ENCODE assay signal across 9 cellular contexts in genomic region chr3:185207931-185208746, GRCh38. TPM values are rescaled to one million over a fixed set of nuclear protein-coding genes. Genes with fewer than 3 reads are reported as not detected.
DNase-seq lines count a peak whose midpoint lies in the region; ATAC-seq and TF ChIP-seq lines count a peak whose summit lies in the region.
"Had no signal": no experiment of that assay in that cellular context is flagged by ENCODE, and none has a peak within 500 bp of the region (broad histone marks: within the 10 kb centered on the region; RNA-seq: fewer than 3 reads in every experiment).

No MANE protein-coding gene starts in this region.

- H3K27ac Mint-ChIP-seq in activated CD4-positive, alpha-beta memory T cell treated with anti-CD3 and anti-CD28 coated beads for 36 hours, result no peak overlapping the region
- no peak overlapping the region for H3K27ac Mint-ChIP-seq in activated CD4-positive, alpha-beta memory T cell treated with anti-CD3 and anti-CD28 coated beads, Interleukin-2, amount 10 ng/mL, durations not matched to agents 7 days and 5 days
- no peak overlapping the region for H3K27ac Mint-ChIP-seq in neural progenitor cell

- H3K36me3 ChIP-seq in neural progenitor cell (no peaks in the 10 kb centered on the region), H7 (replicated peaks; ENCODE audit: control insufficient read depth, insufficient read depth, low read length) (no peaks in the 10 kb centered on the region)

- no peaks in the 10 kb centered on the region for H3K36me3 Mint-ChIP-seq in activated CD4-positive, alpha-beta memory T cell treated with anti-CD3 and anti-CD28 coated beads for 36 hours
- no peaks in the 10 kb centered on the region for H3K36me3 Mint-ChIP-seq in activated CD4-positive, alpha-beta memory T cell treated with anti-CD3 and anti-CD28 coated beads, Interleukin-2, amount 10 ng/mL, durations not matched to agents 7 days and 5 days (ENCODE audit: low read depth)
- no peaks in the 10 kb centered on the region for H3K36me3 Mint-ChIP-seq in neural progenitor cell

- H3K4me1 Mint-ChIP-seq in activated CD4-positive, alpha-beta memory T cell treated with anti-CD3 and anti-CD28 coated beads for 36 hours (ENCODE audit: low read depth), result peaks cover 4% of the 10 kb centered on the region
- H3K4me1 Mint-ChIP-seq in activated CD4-positive, alpha-beta memory T cell treated with anti-CD3 and anti-CD28 coated beads, Interleukin-2, amount 10 ng/mL, durations not matched to agents 7 days and 5 days, result peaks cover 10% of the 10 kb centered on the region
- peaks cover 13% of the 10 kb centered on the region for H3K4me1 Mint-ChIP-seq in neural progenitor cell

- H3K9ac ChIP-seq in neural progenitor cell, result no peak overlapping the region

- H3K27me3 Mint-ChIP-seq in activated CD4-positive, alpha-beta memory T cell treated with anti-CD3 and anti-CD28 coated beads for 36 hours, result no peaks in the 10 kb centered on the region
- H3K27me3 Mint-ChIP-seq in activated CD4-positive, alpha-beta memory T cell treated with anti-CD3 and anti-CD28 coated beads, Interleukin-2, amount 10 ng/mL, durations not matched to agents 7 days and 5 days, result no peaks in the 10 kb centered on the region
- peaks cover 3% of the 10 kb centered on the region for H3K27me3 Mint-ChIP-seq in neural progenitor cell (ENCODE audit: insufficient read depth, low read depth)

- H3F3A ChIP-seq in neural progenitor cell (ENCODE audit: low read depth), result peaks cover 3% of the 10 kb centered on the region

- H3K27ac ChIP-seq in neural progenitor cell, result no peak overlapping the region
- H3K27ac ChIP-seq: hepatocyte had no signal

- peak; percentile 41 for DNase-seq in activated CD4-positive, alpha-beta memory T cell treated with anti-CD3 and anti-CD28 coated beads for 36 hours
- DNase-seq in activated CD4-positive, alpha-beta memory T cell treated with anti-CD3 and anti-CD28 coated beads, Interleukin-2, amount 10 ng/mL, durations not matched to agents 7 days and 5 days, result no peak
- DNase-seq in MV-4-11 (lab: John Stamatoyannopoulos, UW) (peak; percentile 22), neural progenitor cell (ENCODE audit: low spot score) (peak; percentile 35), H7 (no peak), NCI-H1694 treated with DMSO at 0.1 percent for 48 hours (lab: John Stamatoyannopoulos, UW) (no peak), NCI-H2227 (lab: John Stamatoyannopoulos, UW; ENCODE audit: unreplicated experiment) (no peak)

- POLR2A ChIA-PET in activated CD4-positive, alpha-beta memory T cell treated with anti-CD3 and anti-CD28 coated beads for 36 hours (lab: Charles Lee), result no interaction called here
- POLR2A ChIA-PET in activated CD4-positive, alpha-beta memory T cell treated with anti-CD3 and anti-CD28 coated beads, Interleukin-2, amount 10 ng/mL, durations not matched to agents 7 days and 5 days (lab: Charles Lee), result no interaction called here

- no peaks in the 10 kb centered on the region for H4K20me1 ChIP-seq in neural progenitor cell (ENCODE audit: low read depth)

- peak overlapping the region; percentile 22 for H3K4me2 ChIP-seq in neural progenitor cell
- H3K4me2 ChIP-seq: hepatocyte had no signal

- H3K4me1 ChIP-seq in neural progenitor cell, result peaks cover 25% of the 10 kb centered on the region

- H3K9me3 ChIP-seq in neural progenitor cell (ENCODE audit: low read depth), result no peaks in the 10 kb centered on the region

- H3K9me3 Mint-ChIP-seq in activated CD4-positive, alpha-beta memory T cell treated with anti-CD3 and anti-CD28 coated beads for 36 hours, result no peaks in the 10 kb centered on the region
- H3K9me3 Mint-ChIP-seq in activated CD4-positive, alpha-beta memory T cell treated with anti-CD3 and anti-CD28 coated beads, Interleukin-2, amount 10 ng/mL, durations not matched to agents 7 days and 5 days, result no peaks in the 10 kb centered on the region
- H3K9me3 Mint-ChIP-seq in neural progenitor cell, result no peaks in the 10 kb centered on the region

- intact Hi-C loops in activated CD4-positive, alpha-beta memory T cell treated with anti-CD3 and anti-CD28 coated beads for 36 hours (cut with micrococcal nuclease), result no loop called here

- no peak overlapping the region for H3K4me3 Mint-ChIP-seq in activated CD4-positive, alpha-beta memory T cell treated with anti-CD3 and anti-CD28 coated beads for 36 hours
- no peak overlapping the region for H3K4me3 Mint-ChIP-seq in activated CD4-positive, alpha-beta memory T cell treated with anti-CD3 and anti-CD28 coated beads, Interleukin-2, amount 10 ng/mL, durations not matched to agents 7 days and 5 days
- H3K4me3 Mint-ChIP-seq in neural progenitor cell, result no peak overlapping the region

- no peak overlapping the region for H3K4me3 ChIP-seq in neural progenitor cell
- no peak overlapping the region for H3K4me3 ChIP-seq in H7 (ENCODE audit: insufficient read depth, low read depth, low read length)
- H3K4me3 ChIP-seq: hepatocyte had no signal

- peak; percentile 97 for ATAC-seq in HG02571 (IDR thresholded peaks at IDR 0.05; ENCODE audit: unreplicated experiment)

- H3K27me3 ChIP-seq in neural progenitor cell (no peaks in the 10 kb centered on the region), H7 (ENCODE audit: control insufficient read depth, insufficient read depth, low read length) (no peaks in the 10 kb centered on the region)
- H3K27me3 ChIP-seq: hepatocyte had no signal

- CTCF ChIA-PET in activated CD4-positive, alpha-beta memory T cell treated with anti-CD3 and anti-CD28 coated beads for 36 hours (lab: Charles Lee), result no interaction called here
- CTCF ChIA-PET in activated CD4-positive, alpha-beta memory T cell treated with anti-CD3 and anti-CD28 coated beads, Interleukin-2, amount 10 ng/mL, durations not matched to agents 7 days and 5 days (lab: Charles Lee), result no interaction called here

- no peak for TF ChIP-seq CTCF in neural progenitor cell (IDR thresholded peaks at IDR 0.05)

- H2AFZ ChIP-seq in neural progenitor cell (replicated peaks), result no peak overlapping the region
- H2AFZ ChIP-seq: hepatocyte had no signal

- no peaks in the 10 kb centered on the region for H3K79me2 ChIP-seq in neural progenitor cell (ENCODE audit: low read depth)
- H3K79me2 ChIP-seq: hepatocyte had no signal

RNA-seq across cellular contexts. Expression of gene EHHADH, which starts 45.7 kb away (rescaled TPM):
- 1 to 10 TPM; 1.9 to 3.2 TPM for total RNA-seq in activated CD4-positive, alpha-beta memory T cell treated with anti-CD3 and anti-CD28 coated beads for 36 hours
- total RNA-seq in activated CD4-positive, alpha-beta memory T cell treated with anti-CD3 and anti-CD28 coated beads, Interleukin-2, amount 10 ng/mL, durations not matched to agents 7 days and 5 days, result 1 to 10 TPM; 1.9 to 2.0 TPM
- 3.6 and 3.7 TPM in 2 replicates for total RNA-seq in neural progenitor cell (ENCODE audit: low replicate concordance)
- 0.63 and 1.0 TPM in 2 replicates for total RNA-seq in H7 (2014; rRNA removed; shearing (Covaris generic))

RNA-seq across cellular contexts. Expression of gene C3orf70, which starts 55.3 kb away (rescaled TPM):
- total RNA-seq in activated CD4-positive, alpha-beta memory T cell treated with anti-CD3 and anti-CD28 coated beads for 36 hours, result not detected
- under 1 TPM in 1 of 2 experiments, not detected in 1; 0.03 TPM for total RNA-seq in activated CD4-positive, alpha-beta memory T cell treated with anti-CD3 and anti-CD28 coated beads, Interleukin-2, amount 10 ng/mL, durations not matched to agents 7 days and 5 days
- 4.7 and 4.8 TPM in 2 replicates for total RNA-seq in neural progenitor cell (ENCODE audit: low replicate concordance)
- 0.63 and 1.1 TPM in 2 replicates for total RNA-seq in H7 (2014; rRNA removed; shearing (Covaris generic))

Comparison
In these comparisons a context has a peak if more than half of its experiments do, and no peak if none do; other contexts are left out.
1. DNase-seq: peak in activated CD4-positive, alpha-beta memory T cell treated with anti-CD3 and anti-CD28 coated beads for 36 hours (single experiment), MV-4-11 (single experiment) and neural progenitor cell (single experiment); none in activated CD4-positive, alpha-beta memory T cell treated with anti-CD3 and anti-CD28 coated beads, Interleukin-2, amount 10 ng/mL, durations not matched to agents 7 days and 5 days (single experiment), H7 (single experiment), NCI-H1694 treated with DMSO at 0.1 percent for 48 hours (single experiment) and NCI-H2227 (single experiment).